20 cellular contexts compared by ENCODE assay signal in the genomic region with DNA sequence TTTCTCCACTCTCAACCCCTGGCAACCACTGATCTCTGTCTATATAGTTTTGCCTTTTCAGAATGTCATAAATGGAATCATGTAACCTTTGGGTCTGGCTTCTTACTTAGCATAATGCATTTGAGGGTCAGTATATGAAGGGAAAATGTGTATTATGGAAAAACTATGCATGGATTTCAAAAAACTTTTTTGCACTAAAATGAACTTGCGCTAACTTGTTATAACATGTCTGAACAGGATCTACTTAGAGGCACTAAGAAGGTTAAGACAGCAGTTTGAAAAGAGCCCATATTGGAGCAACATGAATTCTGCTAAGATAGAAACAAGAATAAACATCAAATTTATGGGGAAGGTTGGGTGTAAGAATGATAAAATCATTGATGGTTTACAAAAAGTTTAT. TPM values are rescaled to one million over a fixed set of nuclear protein-coding genes. Genes with fewer than 3 reads are reported as not detected.
DNase-seq lines count a peak whose midpoint lies in the region; ATAC-seq and TF ChIP-seq lines count a peak whose summit lies in the region.
"Had no signal": no experiment of that assay in that cellular context is flagged by ENCODE, and none has a peak within 500 bp of the region (broad histone marks: within the 10 kb centered on the region; RNA-seq: fewer than 3 reads in every experiment).

No MANE protein-coding gene starts in this region.

- 91% methylated on average over 1 of the region's 1 CpG for WGBS in mammary epithelial cell (ENCODE audit: low coverage, missing lambda C conversion rate)

- peaks cover 33% of the 10 kb centered on the region for H3K79me2 ChIP-seq in mammary epithelial cell (ENCODE audit: insufficient read depth, low read length)

- H3K9me3 Mint-ChIP-seq in MCF 10A (ENCODE audit: unreplicated experiment), result peaks cover 5% of the 10 kb centered on the region
- H3K9me3 Mint-ChIP-seq: CD8-positive, alpha-beta memory T cell had no signal

- CTCF ChIA-PET in MCF 10A (lab: Yijun Ruan, JAX) (interaction anchor here (1.1 kb wide), 1 partner anchor 13 kb away, joined by 3 read pairs; no protein-coding TSS in a partner anchor), mammary epithelial cell (lab: Charles Lee; ENCODE audit: low non-redundant PET) (no interaction called here)

- dilution Hi-C loops in mammary epithelial cell (cut with HindIII; ENCODE audit: low sequenced_read_pairs), result no loop called here

- H3K27me3 Mint-ChIP-seq in MCF 10A (ENCODE audit: insufficient read depth, unreplicated experiment), result no peaks in the 10 kb centered on the region
- H3K27me3 Mint-ChIP-seq: CD4-positive, alpha-beta T cell; CD8-positive, alpha-beta memory T cell had no signal

- H3K9ac ChIP-seq in mammary epithelial cell (ENCODE audit: insufficient read depth, low read length), result no peak overlapping the region
- H3K9ac ChIP-seq: BLaER1 treated with 17β-estradiol and CSF1 and Interleukin-3, amounts not matched to agents 10 nM and 100 nM had no signal

- peak overlapping the region; percentile 17 for H3K27ac Mint-ChIP-seq in MCF 10A (ENCODE audit: low read depth, unreplicated experiment)
- H3K27ac Mint-ChIP-seq: CD4-positive, alpha-beta T cell; CD8-positive, alpha-beta memory T cell had no signal

- intact Hi-C loops in MCF 10A (cut with micrococcal nuclease) (no loop called here), breast epithelium (cut with DNase I; ENCODE audit: low total_unique reads) (no loop called here), mammary epithelial cell (cut with micrococcal nuclease) (no loop called here), vagina (cut with DNase I) (no loop called here)

- H2AFZ ChIP-seq in mammary epithelial cell (ENCODE audit: low read depth, low read length), result no peak overlapping the region

- peaks cover 46% of the 10 kb centered on the region for H3K36me3 Mint-ChIP-seq in MCF 10A (ENCODE audit: insufficient read depth, unreplicated experiment)

- ATAC-seq in foreskin keratinocyte (no peak), GM21515 (IDR thresholded peaks at IDR 0.05; ENCODE audit: unreplicated experiment) (no peak)

- peaks cover 11% of the 10 kb centered on the region for H3K4me1 Mint-ChIP-seq in MCF 10A (ENCODE audit: insufficient read depth, unreplicated experiment)

- TF ChIP-seq CTCF in MCF 10A (IDR thresholded peaks at IDR 0.05; ENCODE audit: unreplicated experiment) (no peak), breast epithelium (IDR thresholded peaks at IDR 0.05) (no peak), mammary epithelial cell (conservative IDR thresholded peaks at IDR 0.05 in 1 of 2, IDR thresholded peaks at IDR 0.05 in 1 of 2; ENCODE audit: extremely low read depth in 1 of 2, insufficient read depth in 1 of 2, low read depth in 1 of 2, low read length in 2 of 2) (no peak), foreskin keratinocyte (conservative IDR thresholded peaks at IDR 0.05) (no peak), vagina (IDR thresholded peaks at IDR 0.05) (no peak)

- no peak overlapping the region for H3K4me3 Mint-ChIP-seq in MCF 10A (ENCODE audit: unreplicated experiment)
- H3K4me3 Mint-ChIP-seq: CD14-positive monocyte; CD4-positive, alpha-beta T cell; CD8-positive, alpha-beta memory T cell had no signal

- in situ Hi-C loops in mammary epithelial cell (cut with MboI; ENCODE audit: low sequenced_read_pairs in 2 of 2), result no loop called here

- no peaks in the 10 kb centered on the region for H4K20me1 ChIP-seq in mammary epithelial cell (ENCODE audit: insufficient read depth, low read length)

- H3K36me3 ChIP-seq in breast epithelium (peaks cover 4% of the 10 kb centered on the region), mammary epithelial cell (ENCODE audit: insufficient read depth, low read length) (peaks cover 13% of the 10 kb centered on the region), vagina (peaks cover 0 to 32% of the 10 kb centered on the region in 2 donors)

- H3K9me3 ChIP-seq in breast epithelium (no peaks in the 10 kb centered on the region), mammary epithelial cell (replicated peaks; ENCODE audit: insufficient read depth, low read length) (no peaks in the 10 kb centered on the region), vagina (no peaks in the 10 kb centered on the region)
- H3K9me3 ChIP-seq: BE2C had no signal

- H3K4me3 ChIP-seq in breast epithelium, result no peak overlapping the region
- H3K4me3 ChIP-seq in mammary epithelial cell (replicated peaks in 1 of 3; ENCODE audit: insufficient read depth in 1 of 3, low read depth in 2 of 3, low read length in 3 of 3), result no peak overlapping the region
- H3K4me3 ChIP-seq in vagina, result no peak overlapping the region
- H3K4me3 ChIP-seq: BLaER1 treated with 17β-estradiol and CSF1 and Interleukin-3, amounts not matched to agents 10 nM and 100 nM had no signal

- no TSS peak for BruUV-seq in MCF 10A (replicated peaks; lab: Mats Ljungman, UMichigan)
- BruUV-seq in mammary epithelial cell (replicated peaks; lab: Mats Ljungman, UMichigan), result no TSS peak

- H3K27ac ChIP-seq in breast epithelium (no peak overlapping the region), mammary epithelial cell (ENCODE audit: insufficient read depth, low read depth, low read length) (no peak overlapping the region), foreskin keratinocyte (no peak overlapping the region), vagina (no peak overlapping the region)
- H3K27ac ChIP-seq: 22Rv1; BLaER1 treated with 17β-estradiol and CSF1 and Interleukin-3, amounts not matched to agents 10 nM and 100 nM had no signal

- H3K4me2 ChIP-seq in mammary epithelial cell (ENCODE audit: insufficient read depth, low read depth, low read length), result no peak overlapping the region

- H3K4me1 ChIP-seq in breast epithelium, result no peaks in the 10 kb centered on the region
- peaks cover 6% of the 10 kb centered on the region for H3K4me1 ChIP-seq in mammary epithelial cell (ENCODE audit: insufficient read depth, low read length)
- no peaks in the 10 kb centered on the region for H3K4me1 ChIP-seq in foreskin keratinocyte
- no peaks in the 10 kb centered on the region for H3K4me1 ChIP-seq in vagina
- H3K4me1 ChIP-seq: BE2C had no signal

- DNase-seq in MCF 10A (ENCODE audit: unreplicated experiment) (peak; percentile 22), breast epithelium (ENCODE audit: low spot score in 2 of 2) (no peak), mammary epithelial cell (peak; percentile 22), foreskin keratinocyte (peak; percentile 34 to 66), vagina (ENCODE audit: extremely low spot score in 2 of 2) (no peak), retina (no peak)
- DNase-seq: BE2C; CD4-positive, alpha-beta T cell; CD8-positive, alpha-beta memory T cell; DMS 273 treated with DMSO at 0.1 percent for 48 hours; DMS79; EL; GDM1; GOT3; HCEC 1CT had no signal

- TF ChIP-seq POLR2A in breast epithelium (IDR thresholded peaks at IDR 0.05) (no peak), vagina (IDR thresholded peaks at IDR 0.05) (no peak)

- POLR2A ChIA-PET in MCF 10A (lab: Yijun Ruan, JAX), result interaction anchor here (0.7 kb wide), 1 partner anchor 275 kb away, joined by 3 read pairs; no protein-coding TSS in a partner anchor

- H3K27me3 ChIP-seq in breast epithelium (no peaks in the 10 kb centered on the region), mammary epithelial cell (ENCODE audit: insufficient read depth, low read length) (no peaks in the 10 kb centered on the region), foreskin keratinocyte (no peaks in the 10 kb centered on the region), vagina (no peaks in the 10 kb centered on the region)
- H3K27me3 ChIP-seq: BE2C; BLaER1 treated with 17β-estradiol and CSF1 and Interleukin-3, amounts not matched to agents 10 nM and 100 nM had no signal

RNA-seq across cellular contexts. Expression of a gene that starts 29.1 kb away (rescaled TPM):
- 69.7 and 71.3 TPM in 2 replicates for total RNA-seq in MCF 10A (2022)
- 10 to 100 TPM; 71.1 to 92.3 (median 73.8) TPM for total RNA-seq in breast epithelium
- 100 to 1,000 TPM in 1 of 2 donors, 10 to 100 TPM in 1; 61.5 to 157 TPM for total RNA-seq in mammary epithelial cell
- polyA plus RNA-seq in mammary epithelial cell, result 65.3 TPM
- polyA minus RNA-seq in mammary epithelial cell, result 40.1 TPM
- total RNA-seq in foreskin keratinocyte, result 48.8 and 49.3 TPM in 2 replicates
- polyA plus RNA-seq in foreskin keratinocyte, result 15.7 and 17.6 TPM in 2 replicates
- total RNA-seq in vagina, result 46.7 TPM

RNA-seq across cellular contexts. Expression of a gene that starts 29.5 kb away (rescaled TPM):
- total RNA-seq in MCF 10A (2022) (245 and 279 TPM in 2 replicates), breast epithelium (10 to 100 TPM; 69.0 to 98.0 (median 77.6) TPM), mammary epithelial cell (100 to 1,000 TPM in 1 of 2 donors, 10 to 100 TPM in 1; 53.8 to 190 TPM), foreskin keratinocyte (191 and 216 TPM in 2 replicates), vagina (77.8 TPM)
- polyA plus RNA-seq in mammary epithelial cell (142 TPM), foreskin keratinocyte (222 and 260 TPM in 2 replicates)
- polyA minus RNA-seq in mammary epithelial cell, result 187 TPM

RNA-seq across cellular contexts. Expression of a gene that starts 56.9 kb away (rescaled TPM):
- 0.05 TPM in 1 of 2 replicates, not detected in the other for total RNA-seq in MCF 10A (2022)
- 1 to 10 TPM in 2 of 3 donors, under 1 TPM in 1; under 0.01 to 2.3 (median 2.0) TPM for total RNA-seq in breast epithelium
- not detected for total RNA-seq in mammary epithelial cell
- not detected for polyA plus RNA-seq in mammary epithelial cell
- not detected for polyA minus RNA-seq in mammary epithelial cell
- total RNA-seq in foreskin keratinocyte, result not detected in 2 replicates
- not detected in 2 replicates for polyA plus RNA-seq in foreskin keratinocyte
- total RNA-seq in vagina, result not detected
- polyA plus RNA-seq: AG04450, CD14-positive monocyte had no signal

Comparison
In these comparisons a context has a peak if more than half of its experiments do, and no peak if none do; other contexts are left out.
1. DNase-seq: peak in MCF 10A (single experiment), mammary epithelial cell (single experiment) and foreskin keratinocyte (2 of 2); none in breast epithelium (0 of 2), vagina (0 of 2) and retina (single experiment).